16 cellular contexts compared by ENCODE assay signal in genomic region chr1:197677752-197678295, GRCh38.
DNase-seq lines count a peak whose midpoint lies in the region; ATAC-seq, FAIRE-seq and TF ChIP-seq lines count a peak whose summit lies in the region.
"Had no signal": no experiment of that assay in that cellular context is flagged by ENCODE, and none has a peak within 500 bp of the region (broad histone marks: within the 10 kb centered on the region; RNA-seq: fewer than 3 reads in every experiment).

No MANE protein-coding gene starts in this region.

- H3K27me3 ChIP-seq in neural progenitor cell (no peaks in the 10 kb centered on the region), left lung (no peaks in the 10 kb centered on the region)

- H3K27ac ChIP-seq in SK-N-MC = peak overlapping the region; percentile 30; the same call in 1 of the 2 replicates
- H3K27ac ChIP-seq in neural progenitor cell = no peak overlapping the region
- H3K27ac ChIP-seq in kidney (ENCODE audit: low read depth in 2 of 2, low read length in 2 of 2) = no peak overlapping the region
- H3K27ac ChIP-seq in left lung = no peak overlapping the region
- H3K27ac ChIP-seq: C4-2B had no signal

- no peaks in the 10 kb centered on the region for H3K36me3 ChIP-seq in SK-N-MC (ENCODE audit: insufficient read depth, low read length)
- H3K36me3 ChIP-seq in neural progenitor cell = no peaks in the 10 kb centered on the region
- no peaks in the 10 kb centered on the region for H3K36me3 ChIP-seq in kidney (ENCODE audit: control insufficient read depth in 1 of 2, insufficient read depth in 2 of 2, low read length in 2 of 2)
- H3K36me3 ChIP-seq in left lung = no peaks in the 10 kb centered on the region

- H2AFZ ChIP-seq in neural progenitor cell (replicated peaks) = no peak overlapping the region
- H2AFZ ChIP-seq: GM23338 had no signal

- in situ Hi-C loops in ACHN (cut with HindIII; ENCODE audit: low pct_ligation_motif_present, low pct_unique_long_range_greater_than_20kb, low sequenced_read_pairs) = no loop called here

- no peaks in the 10 kb centered on the region for H4K20me1 ChIP-seq in neural progenitor cell (ENCODE audit: low read depth)

- DNase-seq in D721Med (ENCODE audit: insufficient read length, low spot score) (no peak), NCI-H524 treated with DMSO at 0.1 percent for 48 hours (lab: John Stamatoyannopoulos, UW) (peak; percentile 44), SK-N-MC (ENCODE audit: low read depth, low spot score) (no peak), neural progenitor cell (ENCODE audit: low spot score) (peak; percentile 11), HuH-7.5 (ENCODE audit: low spot score) (no peak), ACHN (no peak), kidney (no peak), left lung (no peak)
- DNase-seq: CD4-positive, alpha-beta memory T cell; DND-41; GDM1; H7 had no signal

- H3K27ac Mint-ChIP-seq in neural progenitor cell = no peak overlapping the region
- H3K27ac Mint-ChIP-seq: B cell, GM23338 had no signal

- H3K4me1 ChIP-seq in neural progenitor cell (peaks cover 47% of the 10 kb centered on the region), kidney (ENCODE audit: control insufficient read depth in 1 of 2, insufficient read depth in 1 of 2, low read depth in 1 of 2, low read length in 2 of 2) (no peaks in the 10 kb centered on the region), left lung (peaks cover 0 to 5% of the 10 kb centered on the region in 2 donors)

- H3K9ac ChIP-seq in SK-N-MC (ENCODE audit: insufficient read length) = no peak overlapping the region
- H3K9ac ChIP-seq in neural progenitor cell = no peak overlapping the region
- no peak overlapping the region for H3K9ac ChIP-seq in kidney (ENCODE audit: low read length in 2 of 2)

- no peak overlapping the region for H3K4me3 Mint-ChIP-seq in neural progenitor cell
- H3K4me3 Mint-ChIP-seq: B cell, GM23338 had no signal

- intact Hi-C loops in kidney (cut with DNase I) (no loop called here), left lung (cut with DNase I) (no loop called here)

- peaks cover 45% of the 10 kb centered on the region for H3K4me1 Mint-ChIP-seq in neural progenitor cell

- H3K9me3 ChIP-seq in SK-N-MC (ENCODE audit: low read depth, low read length) = no peaks in the 10 kb centered on the region
- no peaks in the 10 kb centered on the region for H3K9me3 ChIP-seq in neural progenitor cell (ENCODE audit: low read depth)
- no peaks in the 10 kb centered on the region for H3K9me3 ChIP-seq in kidney (ENCODE audit: control insufficient read depth in 1 of 2, low read length in 2 of 2)
- no peaks in the 10 kb centered on the region for H3K9me3 ChIP-seq in left lung

- H3K36me3 Mint-ChIP-seq in neural progenitor cell = no peaks in the 10 kb centered on the region
- H3K36me3 Mint-ChIP-seq: CD4-positive, alpha-beta memory T cell had no signal

- H3F3A ChIP-seq in neural progenitor cell (ENCODE audit: low read depth) = no peaks in the 10 kb centered on the region

- H3K4me3 ChIP-seq in SK-N-MC (no peak overlapping the region), neural progenitor cell (no peak overlapping the region), kidney (ENCODE audit: low read length in 2 of 2) (no peak overlapping the region), left lung (no peak overlapping the region)
- H3K4me3 ChIP-seq: GM23338 had no signal

- FAIRE-seq in D721Med (lab: Jason Lieb, UNC) = peak; percentile 98
- no peak for FAIRE-seq in kidney (lab: Jason Lieb, UNC)
- FAIRE-seq: GM12892 had no signal

- no peaks in the 10 kb centered on the region for H3K27me3 Mint-ChIP-seq in neural progenitor cell (ENCODE audit: insufficient read depth, low read depth)
- H3K27me3 Mint-ChIP-seq: B cell; CD4-positive, alpha-beta memory T cell had no signal

- no peaks in the 10 kb centered on the region for H3K9me3 Mint-ChIP-seq in neural progenitor cell
- H3K9me3 Mint-ChIP-seq: CD4-positive, alpha-beta memory T cell; GM23338 had no signal

- peak overlapping the region; percentile 20 for H3K4me2 ChIP-seq in neural progenitor cell
- H3K4me2 ChIP-seq: GM23338 had no signal

- no peak for TF ChIP-seq CTCF in D721Med (IDR thresholded peaks at IDR 0.05; ENCODE audit: insufficient read depth, missing control alignments)
- no peak for TF ChIP-seq CTCF in neural progenitor cell (IDR thresholded peaks at IDR 0.05)
- no peak for TF ChIP-seq CTCF in kidney (IDR thresholded peaks at IDR 0.05; ENCODE audit: borderline replicate concordance, extremely low read depth, insufficient read depth)
- TF ChIP-seq CTCF in left lung (IDR thresholded peaks at IDR 0.05) = no peak

- H3K79me2 ChIP-seq in neural progenitor cell (ENCODE audit: low read depth) = no peaks in the 10 kb centered on the region

- no peak for ATAC-seq in left lung
- ATAC-seq: GM23338 had no signal

Comparison
In these comparisons a context has a peak if more than half of its experiments do, and no peak if none do; other contexts are left out.
1. DNase-seq: peak in NCI-H524 treated with DMSO at 0.1 percent for 48 hours (single experiment) and neural progenitor cell (single experiment); none in D721Med (single experiment), SK-N-MC (single experiment), HuH-7.5 (single experiment), ACHN (single experiment), kidney (single experiment) and left lung (0 of 2).